Comparison of ENCODE assay signal across 10 cellular contexts in the genomic region with DNA sequence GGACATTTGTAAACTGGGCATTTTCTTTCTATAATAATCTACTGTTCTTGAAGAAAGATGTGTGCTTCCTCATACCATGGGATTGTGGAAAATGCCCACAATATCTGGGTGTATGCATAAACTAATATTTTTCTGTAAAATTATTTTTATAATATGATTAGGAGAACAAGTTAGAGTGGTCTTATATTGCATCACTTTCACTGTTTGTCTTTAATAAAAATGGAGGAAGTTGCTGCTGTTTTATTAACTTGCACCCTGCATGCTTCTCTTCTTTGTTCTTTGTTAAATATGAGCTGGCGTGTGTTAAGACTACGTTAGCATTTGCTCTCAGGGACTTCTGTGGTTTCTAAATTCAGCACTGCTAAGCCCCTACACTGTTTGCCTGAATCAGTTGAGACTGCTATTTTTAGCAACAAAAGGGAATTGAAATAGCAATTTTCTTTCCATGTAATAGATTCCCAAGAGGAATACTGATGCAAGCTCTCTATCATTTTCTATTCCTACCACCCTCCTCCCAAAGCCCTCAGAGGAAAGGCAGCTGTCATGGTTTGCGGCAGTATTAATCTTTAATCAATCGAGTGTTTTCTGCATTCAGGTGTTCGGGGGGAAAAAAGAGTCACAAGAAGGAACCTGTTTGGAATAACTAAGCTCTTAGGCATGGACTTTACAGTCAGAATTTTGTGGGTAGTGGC. TPM values are rescaled to one million over a fixed set of nuclear protein-coding genes. Genes with fewer than 3 reads are reported as not detected.
A peak's percentile ranks its signal among the peaks of the same experiment; 100 is the strongest.
DNase-seq lines count a peak whose midpoint lies in the region; ATAC-seq, FAIRE-seq and TF ChIP-seq lines count a peak whose summit lies in the region.
"Had no signal": no experiment of that assay in that cellular context is flagged by ENCODE, and none has a peak within 500 bp of the region (broad histone marks: within the 10 kb centered on the region; RNA-seq: fewer than 3 reads in every experiment).

No MANE protein-coding gene starts in this region.

- H3K36me3 ChIP-seq in endodermal cell (ENCODE audit: control insufficient read depth, insufficient read depth, low read length) (peaks cover 24% of the 10 kb centered on the region), neural progenitor cell (no peaks in the 10 kb centered on the region)
- H3K36me3 ChIP-seq: transverse colon had no signal

- H3K4me2 ChIP-seq in neural progenitor cell = peak overlapping the region; percentile 9

- ATAC-seq in HG03159 (IDR thresholded peaks at IDR 0.05; ENCODE audit: unreplicated experiment) = no peak
- ATAC-seq: natural killer cell had no signal

- no peak for TF ChIP-seq CTCF in endodermal cell (conservative IDR thresholded peaks at IDR 0.05)
- no peak for TF ChIP-seq CTCF in neural progenitor cell (IDR thresholded peaks at IDR 0.05)

- FAIRE-seq in RCC 7860 (lab: Jason Lieb, UNC) = no peak

- H3K9me3 ChIP-seq in endodermal cell (ENCODE audit: control insufficient read depth, low read length) = no peaks in the 10 kb centered on the region
- H3K9me3 ChIP-seq in neural progenitor cell (ENCODE audit: low read depth) = no peaks in the 10 kb centered on the region
- H3K9me3 ChIP-seq: transverse colon had no signal

- H3K27ac Mint-ChIP-seq in endodermal cell = peak overlapping the region; percentile 65
- H3K27ac Mint-ChIP-seq in neural progenitor cell = peak overlapping the region; percentile 88
- H3K27ac Mint-ChIP-seq: natural killer cell had no signal

- peaks cover 76% of the 10 kb centered on the region for H3K79me2 ChIP-seq in neural progenitor cell (ENCODE audit: low read depth)

- H3K27me3 ChIP-seq in endodermal cell (ENCODE audit: control insufficient read depth, insufficient read depth, low read length, poor library complexity, severe bottlenecking) = no peaks in the 10 kb centered on the region
- H3K27me3 ChIP-seq in neural progenitor cell = no peaks in the 10 kb centered on the region
- H3K27me3 ChIP-seq: transverse colon had no signal

- H3K27ac ChIP-seq in endodermal cell (ENCODE audit: low read depth, low read length) (peak overlapping the region; percentile 72), neural progenitor cell (no peak overlapping the region)
- H3K27ac ChIP-seq: transverse colon had no signal

- peaks cover 30% of the 10 kb centered on the region for H3K4me1 Mint-ChIP-seq in endodermal cell
- peaks cover 32% of the 10 kb centered on the region for H3K4me1 Mint-ChIP-seq in neural progenitor cell

- peaks cover 20% of the 10 kb centered on the region for H3K36me3 Mint-ChIP-seq in endodermal cell (ENCODE audit: low read depth)
- H3K36me3 Mint-ChIP-seq in neural progenitor cell = peaks cover 21% of the 10 kb centered on the region
- H3K36me3 Mint-ChIP-seq: natural killer cell had no signal

- peaks cover 10% of the 10 kb centered on the region for H4K20me1 ChIP-seq in neural progenitor cell (ENCODE audit: low read depth)

- H3F3A ChIP-seq in neural progenitor cell (ENCODE audit: low read depth) = no peaks in the 10 kb centered on the region

- WGBS in endodermal cell (ENCODE audit: insufficient coverage in 1 of 2, insufficient read length in 1 of 2), 2 experiments = 93 to 97% methylated on average over 3 to 5 of the region's 5 CpGs

- H3K4me1 ChIP-seq in endodermal cell (ENCODE audit: control insufficient read depth, insufficient read depth, low read length) (peaks cover 4% of the 10 kb centered on the region), neural progenitor cell (peaks cover 26% of the 10 kb centered on the region)

- H3K4me3 ChIP-seq in endodermal cell (ENCODE audit: low read length) = no peak overlapping the region
- H3K4me3 ChIP-seq in neural progenitor cell = no peak overlapping the region
- H3K4me3 ChIP-seq: transverse colon had no signal

- H3K4me3 Mint-ChIP-seq in endodermal cell = no peak overlapping the region
- no peak overlapping the region for H3K4me3 Mint-ChIP-seq in neural progenitor cell
- H3K4me3 Mint-ChIP-seq: natural killer cell had no signal

- no peaks in the 10 kb centered on the region for H3K27me3 Mint-ChIP-seq in endodermal cell (ENCODE audit: insufficient read depth)
- H3K27me3 Mint-ChIP-seq in neural progenitor cell (ENCODE audit: insufficient read depth, low read depth) = no peaks in the 10 kb centered on the region

- H3K9me3 Mint-ChIP-seq in endodermal cell = no peaks in the 10 kb centered on the region
- peaks cover 6% of the 10 kb centered on the region for H3K9me3 Mint-ChIP-seq in neural progenitor cell
- H3K9me3 Mint-ChIP-seq: natural killer cell had no signal

- H3K9ac ChIP-seq in endodermal cell (ENCODE audit: extremely low read depth, low read length, poor library complexity, severe bottlenecking) (no peak overlapping the region), neural progenitor cell (no peak overlapping the region)

- no peak overlapping the region for H2AFZ ChIP-seq in neural progenitor cell (replicated peaks)

- DNase-seq in D341Med (ENCODE audit: low spot score) = peak; percentile 48
- DNase-seq in NCI-H2171 (lab: John Stamatoyannopoulos, UW) = peak; percentile 7
- DNase-seq in endodermal cell = no peak
- DNase-seq in neural progenitor cell (ENCODE audit: low spot score) = no peak
- no peak for DNase-seq in RCC 7860 (ENCODE audit: low spot score)
- no peak for DNase-seq in HuH-7 (ENCODE audit: low spot score)
- DNase-seq in activated naive CD4-positive, alpha-beta T cell (lab: John Stamatoyannopoulos, UW) = no peak
- DNase-seq: natural killer cell, transverse colon had no signal

RNA-seq across cellular contexts. Expression of gene HSD17B12, which starts 56.1 kb away (rescaled TPM):
- total RNA-seq in endodermal cell = 100 to 1,000 TPM; 109 to 138 TPM
- polyA plus RNA-seq in endodermal cell (2013, experiment 1 of 2) = 119 TPM
- 116 TPM for polyA plus RNA-seq in endodermal cell (2013, experiment 2 of 2)
- total RNA-seq in neural progenitor cell (ENCODE audit: low replicate concordance) = 72.5 and 102 TPM in 2 replicates

Comparison
In these comparisons a context has a peak if more than half of its experiments do, and no peak if none do; other contexts are left out.
1. DNase-seq: peak in D341Med (single experiment) and NCI-H2171 (single experiment); none in endodermal cell (single experiment), neural progenitor cell (single experiment), RCC 7860 (single experiment), HuH-7 (single experiment) and activated naive CD4-positive, alpha-beta T cell (0 of 4).